In the genomic region with DNA sequence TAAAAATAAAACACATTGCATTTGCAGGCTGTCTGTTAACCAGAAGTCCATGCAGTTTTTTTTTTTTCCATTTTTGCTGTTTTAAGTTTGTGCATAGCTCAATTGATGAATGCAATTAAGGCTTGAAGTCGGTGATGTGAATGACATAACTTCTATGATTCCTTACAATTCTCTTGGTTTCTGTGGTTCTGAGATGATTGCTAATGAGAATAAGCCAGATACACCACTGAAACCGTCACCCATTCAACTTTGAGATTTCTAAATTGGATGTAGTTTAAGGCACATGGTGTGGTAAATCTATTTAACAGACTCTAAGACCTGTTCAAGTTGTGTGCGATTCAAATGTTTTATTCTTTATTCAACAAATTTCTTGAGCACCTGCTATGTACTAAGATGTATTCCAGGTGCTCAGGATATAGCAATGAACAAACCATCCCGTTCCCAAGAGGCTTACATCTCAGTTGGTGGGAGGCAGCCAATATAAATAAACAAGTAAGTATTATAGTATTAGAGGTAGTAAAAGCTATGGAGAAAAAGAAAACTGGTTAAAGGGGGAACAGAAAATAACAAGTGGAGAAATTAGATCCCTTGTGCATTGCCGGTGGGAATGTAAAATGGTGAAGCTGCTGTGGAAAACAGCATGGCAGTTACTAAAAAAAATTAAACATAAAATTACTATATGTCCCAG, we compare ENCODE assay signal across 16 cellular contexts.
"Had no signal": no experiment of that assay in that cellular context is flagged by ENCODE, and none has a peak within 500 bp of the region (broad histone marks: within the 10 kb centered on the region; RNA-seq: fewer than 3 reads in every experiment).

No MANE protein-coding gene starts in this region.

- H3K9me3 Mint-ChIP-seq: activated CD4-positive, alpha-beta memory T cell treated with anti-CD3 and anti-CD28 coated beads for 36 hours; activated T-cell treated with anti-CD3 and anti-CD28 coated beads, Interleukin-2, amount 50 U/mL, for 72 hours; neural crest cell had no signal

- H3K27me3 ChIP-seq: cardiac muscle cell, left lung, suprapubic skin had no signal

- H3K4me1 ChIP-seq: prostate gland had no signal

- DNase-seq: activated CD4-positive, alpha-beta memory T cell treated with anti-CD3 and anti-CD28 coated beads for 36 hours; activated T-cell treated with anti-CD3 and anti-CD28 coated beads, Interleukin-2, amount 50 U/mL, for 72 hours; left lung; mesenchymal stem cell; right cardiac atrium; stimulated activated CD4-positive, alpha-beta T cell treated with anti-CD3 and anti-CD28 coated beads, Interleukin-15, amount 100 ng/mL, for 24 hours; stimulated activated CD4-positive, alpha-beta T cell treated with anti-CD3 and anti-CD28 coated beads, Interleukin-4, amount 100 ng/mL, for 1 hour; stimulated activated naive CD4-positive, alpha-beta T cell treated with Interleukin-2 at 50 U/mL for 16 hours; trophoblast cell had no signal

- ATAC-seq: activated T-cell treated with anti-CD3 and anti-CD28 coated beads, Interleukin-2, amount 50 U/mL, for 72 hours; esophagus mucosa; left lung; right cardiac atrium had no signal

- H3K36me3 ChIP-seq: cardiac muscle cell, left lung, prostate gland, suprapubic skin had no signal

- H3K4me3 Mint-ChIP-seq: activated CD4-positive, alpha-beta memory T cell treated with anti-CD3 and anti-CD28 coated beads for 36 hours had no signal

- H3K27me3 Mint-ChIP-seq: activated CD4-positive, alpha-beta memory T cell treated with anti-CD3 and anti-CD28 coated beads for 36 hours had no signal

- H3K27ac ChIP-seq: left lung, skin epidermis, suprapubic skin had no signal

- FAIRE-seq: islet of Langerhans had no signal

- H3K9me3 ChIP-seq: left lung, prostate gland, suprapubic skin had no signal

- H3K4me3 ChIP-seq: cardiac muscle cell, left lung, prostate gland, skin epidermis, suprapubic skin had no signal

- H3K27ac Mint-ChIP-seq: activated CD4-positive, alpha-beta memory T cell treated with anti-CD3 and anti-CD28 coated beads for 36 hours had no signal
